Comparison of ENCODE assay signal across 8 cellular contexts in genomic region chr15:52183562-52184173, GRCh38. TPM values are rescaled to one million over a fixed set of nuclear protein-coding genes. Genes with fewer than 3 reads are reported as not detected.
DNase-seq lines count a peak whose midpoint lies in the region; ATAC-seq, FAIRE-seq and TF ChIP-seq lines count a peak whose summit lies in the region.

No MANE protein-coding gene starts in this region.

- no peaks in the 10 kb centered on the region for H3K36me3 ChIP-seq in right lobe of liver

- peak overlapping the region in 1 of 3 donors; percentile 78 for H3K27ac ChIP-seq in right lobe of liver

- TF ChIP-seq POLR2A in right lobe of liver (IDR thresholded peaks at IDR 0.05), result no peak
- TF ChIP-seq POLR2A in GM18505 (IDR thresholded peaks at IDR 0.05; ENCODE audit: borderline replicate concordance, extremely low read depth, insufficient read depth, insufficient read length), result no peak

- no peaks in the 10 kb centered on the region for H3K9me3 ChIP-seq in right lobe of liver

- ATAC-seq in right lobe of liver, result peak; percentile 18 to 36 (median 32)
- ATAC-seq in HG02840 (IDR thresholded peaks at IDR 0.05; ENCODE audit: low FRiP score, unreplicated experiment), result no peak
- no peak for ATAC-seq in GM18505 (IDR thresholded peaks at IDR 0.05; ENCODE audit: unreplicated experiment)
- ATAC-seq in GM21576 (IDR thresholded peaks at IDR 0.05; ENCODE audit: unreplicated experiment), result no peak

- peaks cover 0 to 17% (median 7%) of the 10 kb centered on the region in 4 donors for H3K4me1 ChIP-seq in right lobe of liver

- H3K4me3 ChIP-seq in astrocyte of the cerebellum (ENCODE audit: low read depth, low read length), result no peak overlapping the region
- H3K4me3 ChIP-seq in right lobe of liver, result no peak overlapping the region

- intact Hi-C loops in right lobe of liver (cut with DNase I), result no loop called here

- no peak for FAIRE-seq in D721Med (lab: Jason Lieb, UNC)

- DNase-seq in D721Med (ENCODE audit: insufficient read length, low spot score) (peak; percentile 50), HPDE6-E6E7 (ENCODE audit: extremely low spot score) (peak; percentile 20), astrocyte of the cerebellum (ENCODE audit: low read depth) (no peak), right lobe of liver (no peak), dedifferentiated amniotic fluid mesenchymal stem cell (ENCODE audit: extremely low spot score) (no peak)

- WGBS in right lobe of liver (ENCODE audit: insufficient coverage, low coverage, low lambda C conversion rate, missing lambda C conversion rate), result 45% methylated on average over 2 of the region's 2 CpGs

- in situ Hi-C loops in astrocyte of the cerebellum (cut with HindIII; ENCODE audit: low sequenced_read_pairs), result no loop called here

- TF ChIP-seq CTCF in D721Med (IDR thresholded peaks at IDR 0.05; ENCODE audit: insufficient read depth, missing control alignments) (peak; percentile 56), astrocyte of the cerebellum (IDR thresholded peaks at IDR 0.05; ENCODE audit: low read depth, low read length, missing control alignments) (peak; percentile 68), right lobe of liver (IDR thresholded peaks at IDR 0.05) (peak; percentile 62 to 77 (median 68))

- no peaks in the 10 kb centered on the region for H3K27me3 ChIP-seq in right lobe of liver

RNA-seq across cellular contexts. Expression of gene GNB5, which starts 7.5 kb away (rescaled TPM):
- total RNA-seq in right lobe of liver, result 10 to 100 TPM; 11.1 to 34.5 (median 16.5) TPM

Comparison
In these comparisons a context has a peak if more than half of its experiments do, and no peak if none do; other contexts are left out.
1. DNase-seq: peak in D721Med (single experiment) and HPDE6-E6E7 (single experiment); none in astrocyte of the cerebellum (single experiment), right lobe of liver (0 of 3) and dedifferentiated amniotic fluid mesenchymal stem cell (single experiment).
2. ATAC-seq: peak in right lobe of liver (4 of 4); none in HG02840 (single experiment), GM18505 (single experiment) and GM21576 (single experiment).
3. Peak in every context shown above with its lines, with median percentiles within 50 percentile points of each other: CTCF ChIP-seq.